11 cellular contexts compared by ENCODE assay signal in the genomic region with DNA sequence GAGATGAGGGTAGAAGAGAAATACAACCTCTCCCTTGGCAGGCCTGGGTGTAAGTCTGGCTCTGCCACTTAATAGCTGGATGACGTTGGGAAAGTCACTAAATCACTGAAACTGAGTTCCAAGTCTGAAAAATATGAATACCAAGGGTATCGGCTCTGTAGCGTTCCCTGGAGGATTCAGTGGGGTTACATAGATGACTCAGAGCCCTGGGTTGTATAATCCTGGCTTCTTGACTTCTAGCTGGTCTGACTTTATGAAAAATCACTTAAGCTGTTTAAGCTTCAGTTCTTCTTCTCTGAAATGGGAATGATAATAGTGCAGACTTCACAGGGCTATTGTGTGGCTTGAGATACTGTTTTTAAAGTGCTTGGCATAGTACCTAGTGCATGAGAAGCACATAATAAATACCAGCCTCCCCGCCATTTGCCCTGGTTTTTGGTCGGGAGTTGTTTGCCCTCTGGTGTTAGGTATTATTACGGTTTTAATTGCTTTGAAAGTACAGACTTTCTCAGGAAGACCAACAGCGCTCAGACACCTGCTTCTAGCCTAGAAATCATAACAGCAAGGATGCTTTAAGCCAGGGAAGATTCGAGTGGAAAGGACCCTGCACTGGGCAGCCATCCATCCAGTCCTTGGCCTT. TPM values are rescaled to one million over a fixed set of nuclear protein-coding genes. Genes with fewer than 3 reads are reported as not detected.
DNase-seq lines count a peak whose midpoint lies in the region; ATAC-seq, FAIRE-seq and TF ChIP-seq lines count a peak whose summit lies in the region.
"Had no signal": no experiment of that assay in that cellular context is flagged by ENCODE, and none has a peak within 500 bp of the region (broad histone marks: within the 10 kb centered on the region; RNA-seq: fewer than 3 reads in every experiment).

No MANE protein-coding gene starts in this region.

- peaks cover 6% of the 10 kb centered on the region for H3K36me3 Mint-ChIP-seq in astrocyte (ENCODE audit: low read depth, unreplicated experiment)

- WGBS in small intestine, 3 donors, result 48 to 63% (median 52%) methylated on average over 8 of the region's 8 CpGs

- H3K27me3 Mint-ChIP-seq in astrocyte (ENCODE audit: low read depth, unreplicated experiment), result no peaks in the 10 kb centered on the region

- H3K9ac ChIP-seq in astrocyte (ENCODE audit: low read length), result no peak overlapping the region

- ATAC-seq in left cardiac atrium (no peak), HG03442 (IDR thresholded peaks at IDR 0.05; ENCODE audit: unreplicated experiment) (peak; percentile 69), HG02981 (IDR thresholded peaks at IDR 0.05; ENCODE audit: unreplicated experiment) (no peak)
- ATAC-seq: upper lobe of right lung had no signal

- H3K4me2 ChIP-seq in astrocyte (ENCODE audit: low read length), result no peak overlapping the region

- no peaks in the 10 kb centered on the region for H3K79me2 ChIP-seq in astrocyte (ENCODE audit: insufficient read depth, low read length)

- H3K9me3 ChIP-seq in cardiac muscle cell (ENCODE audit: low read depth) (no peaks in the 10 kb centered on the region), astrocyte (ENCODE audit: insufficient read depth, low read depth, low read length) (no peaks in the 10 kb centered on the region), small intestine (ENCODE audit: control insufficient read depth, low read depth) (no peaks in the 10 kb centered on the region)
- H3K9me3 ChIP-seq: upper lobe of right lung had no signal

- H3K4me3 ChIP-seq in cardiac muscle cell (no peak overlapping the region), astrocyte (ENCODE audit: insufficient read depth, low read depth, low read length) (no peak overlapping the region), small intestine (ENCODE audit: low read depth in 1 of 2, low read length in 2 of 2) (no peak overlapping the region), dorsolateral prefrontal cortex (no peak overlapping the region)
- H3K4me3 ChIP-seq: upper lobe of right lung had no signal

- H3K9me3 Mint-ChIP-seq in astrocyte (ENCODE audit: unreplicated experiment), result peaks cover 2% of the 10 kb centered on the region

- H3K36me3 ChIP-seq in cardiac muscle cell, result peaks cover 8% of the 10 kb centered on the region
- no peaks in the 10 kb centered on the region for H3K36me3 ChIP-seq in astrocyte (ENCODE audit: insufficient read depth, low read length)
- H3K36me3 ChIP-seq in small intestine (ENCODE audit: control insufficient read depth in 2 of 2, insufficient read depth in 2 of 2, low read length in 2 of 2), result no peaks in the 10 kb centered on the region
- H3K36me3 ChIP-seq: upper lobe of right lung had no signal

- peak; percentile 17 for TF ChIP-seq CTCF in cardiac muscle cell (IDR thresholded peaks at IDR 0.05; ENCODE audit: low read depth, low read length)
- TF ChIP-seq CTCF in astrocyte (IDR thresholded peaks at IDR 0.05; ENCODE audit: insufficient read depth, low read depth, low read length), result peak; percentile 18
- no peak for TF ChIP-seq CTCF in dorsolateral prefrontal cortex (IDR thresholded peaks at IDR 0.05 in 54 of 56, conservative IDR thresholded peaks at IDR 0.05 in 2 of 56; ENCODE audit: low read depth in 1 of 56, partially characterized antibody in 56 of 56)

- no peaks in the 10 kb centered on the region for H4K20me1 ChIP-seq in astrocyte (ENCODE audit: insufficient read depth, low read length)

- intact Hi-C loops in left cardiac atrium (cut with DNase I) (loop anchor here in 1 of 2 donors (5.0 kb wide), 1 partner anchor 57 kb away; no protein-coding TSS in a partner anchor), dorsolateral prefrontal cortex (cut with DNase I) (loop anchor here in 1 of 2 donors (5.0 kb wide), 1 partner anchor 57 kb away; no protein-coding TSS in a partner anchor)

- H2AFZ ChIP-seq in astrocyte (ENCODE audit: low read depth, low read length), result no peak overlapping the region

- H3K27me3 ChIP-seq in cardiac muscle cell, result no peaks in the 10 kb centered on the region
- no peaks in the 10 kb centered on the region for H3K27me3 ChIP-seq in astrocyte (ENCODE audit: insufficient read depth, low read length)
- H3K27me3 ChIP-seq in small intestine (ENCODE audit: control insufficient read depth in 2 of 2, insufficient read depth in 2 of 2, low read length in 2 of 2), result no peaks in the 10 kb centered on the region
- no peaks in the 10 kb centered on the region for H3K27me3 ChIP-seq in dorsolateral prefrontal cortex
- H3K27me3 ChIP-seq: upper lobe of right lung had no signal

- FAIRE-seq in astrocyte (lab: Jason Lieb, UNC), result no peak
- no peak for FAIRE-seq in small intestine (lab: Jason Lieb, UNC)
- FAIRE-seq: G401.6 had no signal

- H3K27ac Mint-ChIP-seq in astrocyte (ENCODE audit: unreplicated experiment), result no peak overlapping the region

- H3K27ac ChIP-seq in cardiac muscle cell (no peak overlapping the region), astrocyte (ENCODE audit: low read depth, low read length) (no peak overlapping the region), small intestine (ENCODE audit: low read depth in 1 of 2, low read length in 1 of 2) (no peak overlapping the region), dorsolateral prefrontal cortex (peak overlapping the region in 18 of 59 donors; percentile 1 to 61 (median 22))
- H3K27ac ChIP-seq: upper lobe of right lung had no signal

- H3K4me1 ChIP-seq in cardiac muscle cell (ENCODE audit: low read depth) (peaks cover 4% of the 10 kb centered on the region), astrocyte (ENCODE audit: insufficient read depth, low read length) (no peaks in the 10 kb centered on the region), small intestine (ENCODE audit: control insufficient read depth in 2 of 2, insufficient read depth in 1 of 2, low read depth in 1 of 2, low read length in 1 of 2) (no peaks in the 10 kb centered on the region)
- H3K4me1 ChIP-seq: upper lobe of right lung had no signal

- DNase-seq in cardiac muscle cell (ENCODE audit: low read depth in 1 of 2, low spot score in 1 of 2), result peak in 1 of 2 donors; percentile 35
- no peak for DNase-seq in left cardiac atrium
- DNase-seq in astrocyte (ENCODE audit: low read depth), result no peak
- DNase-seq in small intestine, result peak; percentile 20
- DNase-seq in dermis blood vessel endothelial cell, result no peak
- DNase-seq in dorsolateral prefrontal cortex, result no peak
- DNase-seq: nucleus accumbens, upper lobe of right lung had no signal

- peaks cover 4% of the 10 kb centered on the region for H3K4me1 Mint-ChIP-seq in astrocyte (ENCODE audit: low read depth, unreplicated experiment)

- H3K4me3 Mint-ChIP-seq in astrocyte (ENCODE audit: unreplicated experiment), result no peak overlapping the region

RNA-seq across cellular contexts. Expression of gene CYFIP2, which starts 43.0 kb away (rescaled TPM):
- 228 and 299 TPM in 2 replicates for total RNA-seq in cardiac muscle cell
- 126 and 171 TPM in 2 replicates for polyA plus RNA-seq in cardiac muscle cell
- total RNA-seq in left cardiac atrium, result 10 to 100 TPM; 18.1 to 27.6 TPM
- total RNA-seq in astrocyte, result 82.7 and 96.8 TPM in 2 replicates
- polyA plus RNA-seq in small intestine, result 10 to 100 TPM in 1 of 3 donors, 1 to 10 TPM in 2; 6.3 to 10.8 (median 9.7) TPM
- 11.7 and 12.6 TPM in 2 replicates for total RNA-seq in dermis blood vessel endothelial cell
- 100 to 1,000 TPM; 150 to 487 (median 373) TPM for total RNA-seq in dorsolateral prefrontal cortex

Comparison
In these comparisons a context has a peak if more than half of its experiments do, and no peak if none do; other contexts are left out.
1. CTCF ChIP-seq: peak in cardiac muscle cell (single experiment) and astrocyte (single experiment); none in dorsolateral prefrontal cortex (0 of 56).